ENCODE assay signal across 21 cellular contexts in genomic region chr18:60215432-60215831, GRCh38.
DNase-seq lines count a peak whose midpoint lies in the region; ATAC-seq and TF ChIP-seq lines count a peak whose summit lies in the region.
"Had no signal": no experiment of that assay in that cellular context is flagged by ENCODE, and none has a peak within 500 bp of the region (broad histone marks: within the 10 kb centered on the region; RNA-seq: fewer than 3 reads in every experiment).

No MANE protein-coding gene starts in this region.

- no peak overlapping the region for H3K27ac Mint-ChIP-seq in WTC11
- H3K27ac Mint-ChIP-seq: CD8-positive, alpha-beta T cell had no signal

- no peaks in the 10 kb centered on the region for H3K9me3 ChIP-seq in left lung

- ATAC-seq in GM18502 (IDR thresholded peaks at IDR 0.05; ENCODE audit: poor library complexity, unreplicated experiment), result peak; percentile 76
- ATAC-seq in GM21381 (IDR thresholded peaks at IDR 0.05; ENCODE audit: unreplicated experiment), result peak; percentile 57
- ATAC-seq in HG03175 (IDR thresholded peaks at IDR 0.05; ENCODE audit: unreplicated experiment), result peak; percentile 65
- peak; percentile 41 for ATAC-seq in WTC11
- ATAC-seq in left lung, result no peak
- no peak for ATAC-seq in GM21737 (IDR thresholded peaks at IDR 0.05; ENCODE audit: unreplicated experiment)
- ATAC-seq: CD8-positive, alpha-beta T cell; SK-N-SH treated with all-trans-retinoic acid at 6 μM for 48 hours had no signal

- no peaks in the 10 kb centered on the region for H3K36me3 ChIP-seq in left lung

- no peaks in the 10 kb centered on the region for H3K27me3 ChIP-seq in left lung

- no peak for DNase-seq in WTC11 (ENCODE audit: low spot score)
- no peak for DNase-seq in left lung
- no peak for DNase-seq in NCI-H345 (lab: John Stamatoyannopoulos, UW)
- no peak for DNase-seq in RKO (ENCODE audit: low spot score)
- DNase-seq: AML-193; C1 segment of cervical spinal cord; CD8-positive, alpha-beta T cell; DMS153; KG1; NCI-H1092; NCI-H1436; NCI-H187 treated with DMSO at 0.1 percent for 48 hours; NCI-H2107; NCI-H69; T-helper 1 cell had no signal

- H3K36me3 Mint-ChIP-seq in WTC11, result no peaks in the 10 kb centered on the region
- H3K36me3 Mint-ChIP-seq: CD8-positive, alpha-beta T cell had no signal

- no peak overlapping the region for H3K4me3 Mint-ChIP-seq in WTC11
- H3K4me3 Mint-ChIP-seq: CD8-positive, alpha-beta T cell had no signal

- H3K4me1 Mint-ChIP-seq in WTC11, result no peaks in the 10 kb centered on the region

- POLR2A ChIA-PET in WTC11 (lab: Charles Lee), result no interaction called here

- no peak overlapping the region for H3K4me3 ChIP-seq in left lung

- no peak overlapping the region for H3K27ac ChIP-seq in left lung
- H3K27ac ChIP-seq: HL-60 had no signal

- H3K4me1 ChIP-seq in left lung, result no peaks in the 10 kb centered on the region

- TF ChIP-seq CTCF in WTC11 (IDR thresholded peaks at IDR 0.05), result no peak
- no peak for TF ChIP-seq CTCF in left lung (IDR thresholded peaks at IDR 0.05)

- CTCF ChIA-PET in WTC11 (lab: Charles Lee), result interaction anchor here (0.7 kb wide), 1 partner anchor 22 kb away, joined by 4 read pairs; no protein-coding TSS in a partner anchor

- intact Hi-C loops in left lung (cut with DNase I), result no loop called here

- no peaks in the 10 kb centered on the region for H3K27me3 Mint-ChIP-seq in WTC11 (ENCODE audit: low read depth)

- H3K9me3 Mint-ChIP-seq in WTC11, result no peaks in the 10 kb centered on the region
- H3K9me3 Mint-ChIP-seq: CD8-positive, alpha-beta T cell had no signal

TF ChIP-seq in WTC11, 78 proteins besides CTCF, POLR2A, EP300 and RAD21:
- no peak for TF ChIP-seq TEAD1 (CRISPR knock-in tag; IDR thresholded peaks at IDR 0.05)
- TF ChIP-seq NFATC4 (CRISPR knock-in tag; IDR thresholded peaks at IDR 0.05), result no peak
- no peak for TF ChIP-seq ZNF138 (CRISPR knock-in tag; conservative IDR thresholded peaks at IDR 0.05)
- no peak for TF ChIP-seq KAT7 (CRISPR knock-in tag; IDR thresholded peaks at IDR 0.05; ENCODE audit: borderline replicate concordance)
- TF ChIP-seq TCF7 (CRISPR knock-in tag; IDR thresholded peaks at IDR 0.05; ENCODE audit: low read depth), result no peak
- TF ChIP-seq RORB (CRISPR knock-in tag; IDR thresholded peaks at IDR 0.05), result no peak
- TF ChIP-seq SMAD4 (CRISPR knock-in tag; IDR thresholded peaks at IDR 0.05), result no peak
- TF ChIP-seq ZNF317 (CRISPR knock-in tag; IDR thresholded peaks at IDR 0.05; ENCODE audit: borderline replicate concordance, low read depth), result no peak
- TF ChIP-seq EMX1 (CRISPR knock-in tag; IDR thresholded peaks at IDR 0.05), result no peak
- no peak for TF ChIP-seq RELA (CRISPR knock-in tag; IDR thresholded peaks at IDR 0.05; ENCODE audit: borderline replicate concordance)

Comparison
In these comparisons a context has a peak if more than half of its experiments do, and no peak if none do; other contexts are left out.
1. ATAC-seq: peak in GM18502 (single experiment), GM21381 (single experiment), HG03175 (single experiment) and WTC11 (single experiment); none in left lung (single experiment) and GM21737 (single experiment).